9 cellular contexts compared by ENCODE assay signal in the genomic region with DNA sequence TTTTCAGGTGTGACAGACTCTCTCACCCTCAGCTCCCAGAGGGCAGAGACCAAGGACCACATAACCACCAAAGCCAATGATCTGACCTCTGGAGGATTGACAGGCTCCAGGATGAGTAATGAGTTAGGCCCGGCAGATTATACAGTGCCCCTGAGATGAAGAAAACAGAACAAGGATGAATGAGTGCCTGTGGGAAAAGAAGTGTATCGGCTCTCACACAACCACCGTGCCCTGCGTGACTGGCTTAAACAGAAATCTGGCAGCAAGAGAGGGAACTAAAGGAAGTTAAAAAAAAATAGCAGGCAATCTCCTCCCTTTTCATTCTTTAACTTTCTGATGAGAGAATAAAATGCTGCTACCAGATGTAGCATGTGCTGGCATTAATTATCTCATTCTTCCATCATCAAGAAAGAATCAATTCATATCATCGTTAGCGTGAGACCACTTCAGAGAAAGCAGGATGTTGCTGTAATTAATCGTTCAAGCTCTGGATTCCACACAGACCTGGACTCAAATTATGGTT.
A peak's percentile ranks its signal among the peaks of the same experiment; 100 is the strongest.
DNase-seq lines count a peak whose midpoint lies in the region; ATAC-seq and TF ChIP-seq lines count a peak whose summit lies in the region.
"Had no signal": no experiment of that assay in that cellular context is flagged by ENCODE, and none has a peak within 500 bp of the region (broad histone marks: within the 10 kb centered on the region; RNA-seq: fewer than 3 reads in every experiment).

No MANE protein-coding gene starts in this region.

- H3K27me3 Mint-ChIP-seq in type B pancreatic cell: no peaks in the 10 kb centered on the region

- ATAC-seq in GM19351 (IDR thresholded peaks at IDR 0.05; ENCODE audit: unreplicated experiment): peak; percentile 45
- ATAC-seq in HG03378 (IDR thresholded peaks at IDR 0.05; ENCODE audit: unreplicated experiment): peak; percentile 57

- no peak overlapping the region for H3K4me3 Mint-ChIP-seq in type B pancreatic cell

- peaks cover 7% of the 10 kb centered on the region for H3K4me1 Mint-ChIP-seq in type B pancreatic cell (ENCODE audit: unreplicated experiment)

- no peaks in the 10 kb centered on the region for H3K9me3 Mint-ChIP-seq in type B pancreatic cell

- H3K27ac Mint-ChIP-seq in type B pancreatic cell: no peak overlapping the region

- no peaks in the 10 kb centered on the region for H3K36me3 Mint-ChIP-seq in type B pancreatic cell

- H3K4me3 ChIP-seq in skeletal muscle cell (ENCODE audit: low read depth, low read length): no peak overlapping the region

- DNase-seq in dermis blood vessel endothelial cell: peak; percentile 77
- peak; percentile 79 for DNase-seq in skeletal muscle cell (ENCODE audit: low read depth)
- no peak for DNase-seq in activated effector memory CD4-positive, alpha-beta T cell treated with Interleukin-2 at 50 U/mL for 16 hours
- DNase-seq in type B pancreatic cell (ENCODE audit: extremely low spot score, unreplicated experiment): no peak
- no peak for DNase-seq in NCI-H1092 treated with DMSO at 0.1 percent for 48 hours (lab: John Stamatoyannopoulos, UW)
- no peak for DNase-seq in NCI-H2029 treated with DMSO at 0.1 percent for 48 hours (lab: John Stamatoyannopoulos, UW)
- DNase-seq: NCI-H524 had no signal

- no peak for TF ChIP-seq CTCF in type B pancreatic cell (conservative IDR thresholded peaks at IDR 0.05)

Comparison
In these comparisons a context has a peak if more than half of its experiments do, and no peak if none do; other contexts are left out.
1. DNase-seq: peak in dermis blood vessel endothelial cell (single experiment) and skeletal muscle cell (single experiment); none in activated effector memory CD4-positive, alpha-beta T cell treated with Interleukin-2 at 50 U/mL for 16 hours (single experiment), type B pancreatic cell (single experiment), NCI-H1092 treated with DMSO at 0.1 percent for 48 hours (single experiment) and NCI-H2029 treated with DMSO at 0.1 percent for 48 hours (single experiment).